ENCODE assay signal across 17 cellular contexts in the genomic region with DNA sequence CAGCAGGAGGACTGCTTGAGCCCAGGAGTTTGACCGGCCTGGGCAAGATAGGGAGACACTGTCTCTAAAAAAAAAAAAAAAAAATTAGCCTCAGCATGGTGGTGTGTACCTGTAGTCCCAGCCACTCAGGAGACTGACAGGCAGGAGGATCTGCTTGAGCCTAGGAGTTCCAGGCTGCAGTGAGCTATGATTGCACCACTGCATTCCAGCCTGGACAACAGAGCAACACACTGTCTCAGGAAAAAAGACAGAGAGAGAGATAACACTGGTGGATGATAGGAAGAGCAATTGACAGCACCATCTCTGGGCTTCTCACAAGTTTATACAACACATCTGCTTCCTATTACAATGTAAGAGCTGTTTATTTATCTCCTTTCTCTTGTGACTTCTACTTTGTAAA. TPM values are rescaled to one million over a fixed set of nuclear protein-coding genes. Genes with fewer than 3 reads are reported as not detected.
DNase-seq lines count a peak whose midpoint lies in the region; ATAC-seq, FAIRE-seq and TF ChIP-seq lines count a peak whose summit lies in the region.
"Had no signal": no experiment of that assay in that cellular context is flagged by ENCODE, and none has a peak within 500 bp of the region (broad histone marks: within the 10 kb centered on the region; RNA-seq: fewer than 3 reads in every experiment).

No MANE protein-coding gene starts in this region.

- ATAC-seq in HepG2 (peak; percentile 17), right lobe of liver (no peak), T-cell (replicated peaks in 1 of 4) (no peak), esophagus mucosa (no peak), GM18520 (IDR thresholded peaks at IDR 0.05; ENCODE audit: unreplicated experiment) (no peak)

- BruUV-seq in HepG2 (replicated peaks; lab: Mats Ljungman, UMichigan): no TSS peak

- CTCF ChIA-PET in HepG2 (lab: Yijun Ruan, JAX; ENCODE audit: low intra/inter-chr PET ratio, low total read pairs) (no interaction called here), T-cell (lab: Charles Lee) (interaction anchor here (0.6 to 0.8 kb wide), 3 partner anchors 71 to 398 kb away, joined by 3 to 9 read pairs (median 3); no protein-coding TSS in a partner anchor)

- TF ChIP-seq POLR2A in HepG2 (IDR thresholded peaks at IDR 0.05; ENCODE audit: insufficient read depth in 1 of 2, low read depth in 2 of 2, low read length in 2 of 2) (no peak), right lobe of liver (IDR thresholded peaks at IDR 0.05) (no peak), Peyer's patch (IDR thresholded peaks at IDR 0.05) (no peak)

- H3K36me3 Mint-ChIP-seq in T-cell: no peaks in the 10 kb centered on the region

- TF ChIP-seq CTCF in HepG2 (CRISPR knock-in tag; IDR thresholded peaks at IDR 0.05): no peak
- TF ChIP-seq CTCF in right lobe of liver (IDR thresholded peaks at IDR 0.05): no peak
- TF ChIP-seq CTCF in foreskin fibroblast (IDR thresholded peaks at IDR 0.05; ENCODE audit: low read depth, low read length): no peak
- no peak for TF ChIP-seq CTCF in Peyer's patch (IDR thresholded peaks at IDR 0.05)

- H3K9me3 ChIP-seq in HepG2 (ENCODE audit: low read length): no peaks in the 10 kb centered on the region
- no peaks in the 10 kb centered on the region for H3K9me3 ChIP-seq in right lobe of liver
- no peaks in the 10 kb centered on the region for H3K9me3 ChIP-seq in Peyer's patch

- 23% methylated on average over 1 of the region's 1 CpG for WGBS in HepG2 (ENCODE audit: low lambda C conversion rate)
- WGBS in right lobe of liver (ENCODE audit: insufficient coverage, low coverage, low lambda C conversion rate, missing lambda C conversion rate): 71% methylated on average over 1 of the region's 1 CpG

- peak; percentile 80 for DNase-seq in HepG2 (ENCODE audit: low spot score)
- no peak for DNase-seq in right lobe of liver
- DNase-seq in T-cell: no peak
- peak; percentile 37 to 64 for DNase-seq in foreskin fibroblast
- no peak for DNase-seq in Peyer's patch
- no peak for DNase-seq in NCI-H1048 (lab: John Stamatoyannopoulos, UW)
- DNase-seq: activated CD4-positive, alpha-beta T cell treated with anti-CD3 and anti-CD28 coated beads, Interleukin-2, amount 50 U/mL, for 48 hours; C1 segment of cervical spinal cord; cortex of kidney; NCI-H2227 treated with DMSO at 0.1 percent for 48 hours; T-helper 9 cell had no signal

- H4K20me1 ChIP-seq in HepG2 (ENCODE audit: insufficient read depth, low read length): no peaks in the 10 kb centered on the region

- no peaks in the 10 kb centered on the region; a peak in 1 of 5 replicates for H3K27me3 ChIP-seq in HepG2 (ENCODE audit: control insufficient read depth in 1 of 2, insufficient read depth in 2 of 2, low read length in 2 of 2)
- no peaks in the 10 kb centered on the region for H3K27me3 ChIP-seq in right lobe of liver
- no peaks in the 10 kb centered on the region for H3K27me3 ChIP-seq in Peyer's patch

- H3K4me3 ChIP-seq in HepG2 (replicated peaks in 1 of 3; ENCODE audit: insufficient read depth in 1 of 3, low read depth in 2 of 3, low read length in 3 of 3) (no peak overlapping the region), right lobe of liver (no peak overlapping the region), foreskin fibroblast (ENCODE audit: low read depth in 1 of 2, low read length in 2 of 2) (no peak overlapping the region), Peyer's patch (no peak overlapping the region)

- peak overlapping the region; percentile 39; the same call in 1 of the 2 replicates for H3K4me2 ChIP-seq in HepG2 (ENCODE audit: low read depth, low read length)

- TF ChIP-seq RAD21 in HepG2 (CRISPR knock-in tag; IDR thresholded peaks at IDR 0.05): no peak

- peak overlapping the region; percentile 48 for H3K27ac ChIP-seq in HepG2 (ENCODE audit: extremely low read length, insufficient read depth, low read length)
- peak overlapping the region in 1 of 3 donors; percentile 21 for H3K27ac ChIP-seq in right lobe of liver
- H3K27ac ChIP-seq in Peyer's patch: no peak overlapping the region

- FAIRE-seq in HepG2 (lab: Jason Lieb, UNC): peak; percentile 36
- FAIRE-seq: GM19239 had no signal

- H3K4me3 Mint-ChIP-seq in T-cell: no peak overlapping the region

- no peak overlapping the region for H2AFZ ChIP-seq in HepG2 (ENCODE audit: low read length)

- no peaks in the 10 kb centered on the region for H3K9me3 Mint-ChIP-seq in T-cell

- in situ Hi-C loops in HepG2 (cut with HindIII; ENCODE audit: extremely low pct_ligation_motif_present, low pct_unique_long_range_greater_than_20kb): no loop called here

- H3K4me1 ChIP-seq in HepG2 (ENCODE audit: insufficient read depth, low read length): peaks cover 49% of the 10 kb centered on the region
- peaks cover 0 to 37% (median 6%) of the 10 kb centered on the region in 4 donors for H3K4me1 ChIP-seq in right lobe of liver
- peaks cover 0 to 36% (median 6%) of the 10 kb centered on the region in 4 donors for H3K4me1 ChIP-seq in Peyer's patch

- POLR2A ChIA-PET in HepG2 (lab: Yijun Ruan, JAX) (interaction anchor here (0.6 to 1.2 kb wide), 3 partner anchors 21 to 135 kb away, joined by 3 to 5 read pairs (median 4); a partner anchor contains a TSS), T-cell (lab: Charles Lee) (interaction anchor here (0.5 to 0.7 kb wide), 6 partner anchors 23 to 240 kb away, joined by 3 to 15 read pairs (median 7); no protein-coding TSS in a partner anchor)

- peak overlapping the region; percentile 24; the same call in 1 of the 2 replicates for H3K9ac ChIP-seq in HepG2 (ENCODE audit: insufficient read depth, low read depth, low read length)

- H3K27ac Mint-ChIP-seq in T-cell: peak overlapping the region; percentile 66 to 81
- H3K27ac Mint-ChIP-seq: progenitor cell of endocrine pancreas had no signal

- H3K79me2 ChIP-seq in HepG2 (ENCODE audit: insufficient read depth, low read length): peaks cover 13% of the 10 kb centered on the region

- TF ChIP-seq EP300 in HepG2 (IDR thresholded peaks at IDR 0.05; ENCODE audit: low read depth in 2 of 2, low read length in 2 of 2) (peak in 1 of 2 experiments; percentile 29; a peak in 1 of 4 replicates), HepG2 (CRISPR knock-in tag; IDR thresholded peaks at IDR 0.05; ENCODE audit: borderline replicate concordance) (no peak)

- no peaks in the 10 kb centered on the region for H3K36me3 ChIP-seq in HepG2 (replicated peaks in 1 of 2; ENCODE audit: control insufficient read depth in 1 of 2, insufficient read depth in 2 of 2, low read length in 2 of 2)
- H3K36me3 ChIP-seq in right lobe of liver: no peaks in the 10 kb centered on the region
- H3K36me3 ChIP-seq in Peyer's patch: no peaks in the 10 kb centered on the region

- intact Hi-C loops in HepG2 (cut with micrococcal nuclease; ENCODE audit: unreplicated experiment) (loop anchor here (10.0 kb wide), 1 partner anchor 539 kb away; a partner anchor contains a TSS), right lobe of liver (cut with DNase I) (no loop called here)

- H3K4me1 Mint-ChIP-seq in T-cell: peaks cover 46 to 55% (median 54%) of the 10 kb centered on the region in 3 donors

- no peaks in the 10 kb centered on the region for H3K27me3 Mint-ChIP-seq in T-cell
- H3K27me3 Mint-ChIP-seq: progenitor cell of endocrine pancreas had no signal

RNA-seq across cellular contexts. Expression of a gene that starts 2.4 kb away (rescaled TPM):
- not detected in 2 replicates for total RNA-seq in HepG2 (2016; rRNA removed; fragmentation: Illumina TruSeq; extraction: Trizol)
- not detected in 2 replicates for total RNA-seq in HepG2 (2016; cell fraction: cytosol; rRNA removed; fragmentation: Illumina TruSeq; extraction: Trizol; ENCODE audit: low read depth)
- not detected in 2 replicates for total RNA-seq in HepG2 (2016; cell fraction: insoluble cytoplasmic fraction; rRNA removed; fragmentation: Illumina TruSeq; extraction: Trizol)
- total RNA-seq in HepG2 (2016; cell fraction: membrane; rRNA removed; fragmentation: Illumina TruSeq; extraction: Trizol): not detected in 2 replicates
- not detected in 2 replicates for total RNA-seq in HepG2 (2016; cell fraction: nucleus; rRNA removed; fragmentation: Illumina TruSeq; extraction: Trizol)
- polyA plus RNA-seq in HepG2 (2011; rRNA removed): not detected in 2 replicates
- not detected in 2 replicates for polyA plus RNA-seq in HepG2 (2011; cell fraction: cytosol; rRNA removed)
- not detected in 2 replicates for polyA plus RNA-seq in HepG2 (2011; cell fraction: nucleus; rRNA removed)
- not detected in 2 replicates for polyA plus RNA-seq in HepG2 (2012)
- polyA plus RNA-seq in HepG2 (2016; cell fraction: cytosol; fragmentation: Illumina TruSeq; extraction: Trizol; ENCODE audit: low read depth): not detected in 2 replicates
- polyA plus RNA-seq in HepG2 (2016; cell fraction: insoluble cytoplasmic fraction; fragmentation: Illumina TruSeq; extraction: Trizol; ENCODE audit: low read depth): not detected in 2 replicates
- not detected in 2 replicates for polyA plus RNA-seq in HepG2 (2016; cell fraction: membrane; fragmentation: Illumina TruSeq; extraction: Trizol; ENCODE audit: low read depth)
- polyA plus RNA-seq in HepG2 (2016; cell fraction: nucleus; fragmentation: Illumina TruSeq; extraction: Trizol; ENCODE audit: insufficient read depth, low read depth): not detected in 2 replicates
- polyA minus RNA-seq in HepG2 (2011; rRNA and poly(A)+ RNA removed; ENCODE audit: low replicate concordance): not detected in 2 replicates
- polyA minus RNA-seq in HepG2 (2011; cell fraction: cytosol; rRNA and poly(A)+ RNA removed): 128 and 411 TPM in 2 replicates
- not detected in 2 replicates for polyA minus RNA-seq in HepG2 (2011; cell fraction: nucleus; rRNA and poly(A)+ RNA removed)
- not detected for total RNA-seq in right lobe of liver
- not detected for total RNA-seq in T-cell
- not detected for total RNA-seq in Peyer's patch
- not detected for total RNA-seq in esophagus mucosa
- total RNA-seq: progenitor cell of endocrine pancreas, ureter had no signal
- polyA plus RNA-seq: esophagus had no signal

RNA-seq across cellular contexts. Expression of a gene that starts 3.2 kb away (rescaled TPM):
- total RNA-seq in HepG2 (2016; rRNA removed; fragmentation: Illumina TruSeq; extraction: Trizol): 17.1 and 24.2 TPM in 2 replicates
- total RNA-seq in HepG2 (2016; cell fraction: cytosol; rRNA removed; fragmentation: Illumina TruSeq; extraction: Trizol; ENCODE audit: low read depth): 11.2 and 13.5 TPM in 2 replicates
- 17.3 and 23.0 TPM in 2 replicates for total RNA-seq in HepG2 (2016; cell fraction: insoluble cytoplasmic fraction; rRNA removed; fragmentation: Illumina TruSeq; extraction: Trizol)
- 15.4 and 19.0 TPM in 2 replicates for total RNA-seq in HepG2 (2016; cell fraction: membrane; rRNA removed; fragmentation: Illumina TruSeq; extraction: Trizol)
- total RNA-seq in HepG2 (2016; cell fraction: nucleus; rRNA removed; fragmentation: Illumina TruSeq; extraction: Trizol): 5.0 and 7.5 TPM in 2 replicates
- 15.7 and 16.3 TPM in 2 replicates for polyA plus RNA-seq in HepG2 (2011; rRNA removed)
- polyA plus RNA-seq in HepG2 (2011; cell fraction: cytosol; rRNA removed): 12.7 and 16.7 TPM in 2 replicates
- 3.6 and 5.7 TPM in 2 replicates for polyA plus RNA-seq in HepG2 (2011; cell fraction: nucleus; rRNA removed)
- 11.2 and 11.6 TPM in 2 replicates for polyA plus RNA-seq in HepG2 (2012)
- 9.1 and 13.2 TPM in 2 replicates for polyA plus RNA-seq in HepG2 (2016; cell fraction: cytosol; fragmentation: Illumina TruSeq; extraction: Trizol; ENCODE audit: low read depth)
- polyA plus RNA-seq in HepG2 (2016; cell fraction: insoluble cytoplasmic fraction; fragmentation: Illumina TruSeq; extraction: Trizol; ENCODE audit: low read depth): 27.3 and 28.3 TPM in 2 replicates
- polyA plus RNA-seq in HepG2 (2016; cell fraction: membrane; fragmentation: Illumina TruSeq; extraction: Trizol; ENCODE audit: low read depth): 13.7 and 19.3 TPM in 2 replicates
- 9.2 and 11.2 TPM in 2 replicates for polyA plus RNA-seq in HepG2 (2016; cell fraction: nucleus; fragmentation: Illumina TruSeq; extraction: Trizol; ENCODE audit: insufficient read depth, low read depth)
- polyA minus RNA-seq in HepG2 (2011; rRNA and poly(A)+ RNA removed; ENCODE audit: low replicate concordance): 3.7 and 10.8 TPM in 2 replicates
- polyA minus RNA-seq in HepG2 (2011; cell fraction: cytosol; rRNA and poly(A)+ RNA removed): 4.5 and 6.4 TPM in 2 replicates
- 3.9 and 6.5 TPM in 2 replicates for polyA minus RNA-seq in HepG2 (2011; cell fraction: nucleus; rRNA and poly(A)+ RNA removed)
- total RNA-seq in right lobe of liver: 10 to 100 TPM in 4 of 6 experiments, 1 to 10 TPM in 2; 7.8 to 12.0 (median 10.3) TPM
- total RNA-seq in T-cell: 10 to 100 TPM; 17.3 to 22.7 (median 20.6) TPM
- total RNA-seq in Peyer's patch: 10 to 100 TPM; 12.2 to 34.7 (median 14.6) TPM
- 16.5 TPM for total RNA-seq in esophagus mucosa

RNA-seq across cellular contexts. Expression of a gene that starts 22.5 kb away (rescaled TPM):
- total RNA-seq in HepG2 (2016; rRNA removed; fragmentation: Illumina TruSeq; extraction: Trizol): 6.0 and 7.4 TPM in 2 replicates
- 2.2 and 3.4 TPM in 2 replicates for total RNA-seq in HepG2 (2016; cell fraction: cytosol; rRNA removed; fragmentation: Illumina TruSeq; extraction: Trizol; ENCODE audit: low read depth)
- 5.6 and 6.4 TPM in 2 replicates for total RNA-seq in HepG2 (2016; cell fraction: insoluble cytoplasmic fraction; rRNA removed; fragmentation: Illumina TruSeq; extraction: Trizol)
- 3.9 and 4.7 TPM in 2 replicates for total RNA-seq in HepG2 (2016; cell fraction: membrane; rRNA removed; fragmentation: Illumina TruSeq; extraction: Trizol)
- total RNA-seq in HepG2 (2016; cell fraction: nucleus; rRNA removed; fragmentation: Illumina TruSeq; extraction: Trizol): 2.9 and 3.5 TPM in 2 replicates
- 2.4 and 3.0 TPM in 2 replicates for polyA plus RNA-seq in HepG2 (2011; rRNA removed)
- polyA plus RNA-seq in HepG2 (2011; cell fraction: cytosol; rRNA removed): 2.0 and 2.4 TPM in 2 replicates
- 3.0 and 3.7 TPM in 2 replicates for polyA plus RNA-seq in HepG2 (2011; cell fraction: nucleus; rRNA removed)
- polyA plus RNA-seq in HepG2 (2012): 2.1 and 2.6 TPM in 2 replicates
- 0.72 and 0.81 TPM in 2 replicates for polyA plus RNA-seq in HepG2 (2016; cell fraction: cytosol; fragmentation: Illumina TruSeq; extraction: Trizol; ENCODE audit: low read depth)
- 5.7 TPM in 2 replicates for polyA plus RNA-seq in HepG2 (2016; cell fraction: insoluble cytoplasmic fraction; fragmentation: Illumina TruSeq; extraction: Trizol; ENCODE audit: low read depth)
- 1.0 and 1.5 TPM in 2 replicates for polyA plus RNA-seq in HepG2 (2016; cell fraction: membrane; fragmentation: Illumina TruSeq; extraction: Trizol; ENCODE audit: low read depth)
- 4.7 and 5.2 TPM in 2 replicates for polyA plus RNA-seq in HepG2 (2016; cell fraction: nucleus; fragmentation: Illumina TruSeq; extraction: Trizol; ENCODE audit: insufficient read depth, low read depth)
- 8.5 and 19.7 TPM in 2 replicates for polyA minus RNA-seq in HepG2 (2011; rRNA and poly(A)+ RNA removed; ENCODE audit: low replicate concordance)
- polyA minus RNA-seq in HepG2 (2011; cell fraction: cytosol; rRNA and poly(A)+ RNA removed): 2.0 and 2.1 TPM in 2 replicates
- 2.6 and 3.9 TPM in 2 replicates for polyA minus RNA-seq in HepG2 (2011; cell fraction: nucleus; rRNA and poly(A)+ RNA removed)
- total RNA-seq in right lobe of liver: 1 to 10 TPM; 2.8 to 5.7 (median 4.6) TPM
- total RNA-seq in T-cell: 10 to 100 TPM; 15.2 to 19.0 (median 18.4) TPM
- total RNA-seq in Peyer's patch: 10 to 100 TPM; 11.0 to 15.7 (median 11.8) TPM
- 11.1 TPM for total RNA-seq in esophagus mucosa

RNA-seq across cellular contexts. Expression of a gene that starts 54.0 kb away (rescaled TPM):
- 10.3 and 10.4 TPM in 2 replicates for total RNA-seq in HepG2 (2016; rRNA removed; fragmentation: Illumina TruSeq; extraction: Trizol)
- 2.2 and 3.5 TPM in 2 replicates for total RNA-seq in HepG2 (2016; cell fraction: cytosol; rRNA removed; fragmentation: Illumina TruSeq; extraction: Trizol; ENCODE audit: low read depth)
- 10.9 and 11.3 TPM in 2 replicates for total RNA-seq in HepG2 (2016; cell fraction: insoluble cytoplasmic fraction; rRNA removed; fragmentation: Illumina TruSeq; extraction: Trizol)
- 8.9 and 9.7 TPM in 2 replicates for total RNA-seq in HepG2 (2016; cell fraction: membrane; rRNA removed; fragmentation: Illumina TruSeq; extraction: Trizol)
- 4.5 and 6.4 TPM in 2 replicates for total RNA-seq in HepG2 (2016; cell fraction: nucleus; rRNA removed; fragmentation: Illumina TruSeq; extraction: Trizol)
- 166 and 170 TPM in 2 replicates for polyA plus RNA-seq in HepG2 (2011; rRNA removed)
- 190 and 230 TPM in 2 replicates for polyA plus RNA-seq in HepG2 (2011; cell fraction: cytosol; rRNA removed)
- polyA plus RNA-seq in HepG2 (2011; cell fraction: nucleus; rRNA removed): 40.5 and 59.0 TPM in 2 replicates
- polyA plus RNA-seq in HepG2 (2012): 39.3 and 44.1 TPM in 2 replicates
- 3.5 and 4.2 TPM in 2 replicates for polyA plus RNA-seq in HepG2 (2016; cell fraction: cytosol; fragmentation: Illumina TruSeq; extraction: Trizol; ENCODE audit: low read depth)
- polyA plus RNA-seq in HepG2 (2016; cell fraction: insoluble cytoplasmic fraction; fragmentation: Illumina TruSeq; extraction: Trizol; ENCODE audit: low read depth): 10.3 and 11.6 TPM in 2 replicates
- polyA plus RNA-seq in HepG2 (2016; cell fraction: membrane; fragmentation: Illumina TruSeq; extraction: Trizol; ENCODE audit: low read depth): 7.3 and 8.0 TPM in 2 replicates
- 9.3 and 9.9 TPM in 2 replicates for polyA plus RNA-seq in HepG2 (2016; cell fraction: nucleus; fragmentation: Illumina TruSeq; extraction: Trizol; ENCODE audit: insufficient read depth, low read depth)
- polyA minus RNA-seq in HepG2 (2011; rRNA and poly(A)+ RNA removed; ENCODE audit: low replicate concordance): 0.44 and 146 TPM in 2 replicates
- polyA minus RNA-seq in HepG2 (2011; cell fraction: cytosol; rRNA and poly(A)+ RNA removed): 79.2 and 84.6 TPM in 2 replicates
- polyA minus RNA-seq in HepG2 (2011; cell fraction: nucleus; rRNA and poly(A)+ RNA removed): 22.8 and 32.4 TPM in 2 replicates
- 10 to 100 TPM in 1 of 6 experiments, 1 to 10 TPM in 2, under 1 TPM in 3; 0.28 to 12.0 (median 1.2) TPM for total RNA-seq in right lobe of liver
- not detected for total RNA-seq in T-cell
- total RNA-seq in Peyer's patch: 1 to 10 TPM; 1.8 to 6.6 (median 4.6) TPM
- 0.40 TPM for total RNA-seq in esophagus mucosa

Comparison
In these comparisons a context has a peak if more than half of its experiments do, and no peak if none do; other contexts are left out.
1. DNase-seq: peak in HepG2 (single experiment) and foreskin fibroblast (2 of 2); none in right lobe of liver (0 of 3), T-cell (0 of 34), Peyer's patch (0 of 3) and NCI-H1048 (single experiment).